32 cellular contexts compared by ENCODE assay signal in the genomic region with DNA sequence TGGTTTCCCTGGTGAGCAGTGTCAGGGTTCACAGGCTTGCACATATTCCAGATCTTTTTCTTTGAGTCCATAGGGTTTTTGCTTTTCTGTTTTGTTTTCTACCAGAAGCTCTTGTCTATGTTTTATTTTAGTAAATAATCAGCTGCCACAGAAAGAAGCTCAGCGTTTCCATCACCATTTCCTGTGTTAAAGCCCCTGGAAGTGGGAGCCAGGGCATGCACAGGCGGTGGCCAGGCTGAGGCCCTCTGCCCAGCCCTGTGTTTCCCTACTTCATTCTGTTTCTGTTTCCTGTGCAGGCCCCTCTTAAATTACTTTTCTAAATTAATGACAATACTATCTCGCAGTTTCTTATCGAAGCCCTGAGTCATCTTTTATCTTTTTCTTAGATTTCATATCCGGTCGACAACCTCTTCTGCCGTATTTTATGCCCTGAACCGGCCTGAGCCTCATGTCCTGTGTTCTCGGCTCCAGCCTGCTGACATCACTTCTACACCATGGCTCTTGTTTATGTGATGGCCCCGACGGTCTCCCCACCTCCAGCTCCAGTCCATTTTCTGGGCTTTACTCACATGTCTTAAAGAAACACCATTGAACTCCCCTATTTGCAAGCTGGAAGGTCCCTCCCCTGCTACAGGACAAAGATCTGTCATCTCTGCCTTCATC.
"Had no signal": no experiment of that assay in that cellular context is flagged by ENCODE, and none has a peak within 500 bp of the region (broad histone marks: within the 10 kb centered on the region; RNA-seq: fewer than 3 reads in every experiment).

No MANE protein-coding gene starts in this region.

- H3K36me3 ChIP-seq: brain microvascular endothelial cell, SJCRH30 had no signal

- H3K27me3 Mint-ChIP-seq: activated CD4-positive, alpha-beta T cell treated with anti-CD3 and anti-CD28 coated beads, Interleukin-2, amount 10 ng/mL, durations not matched to agents 24 days and 14 days had no signal

- H3K27me3 ChIP-seq: brain microvascular endothelial cell, SJCRH30 had no signal

- H3K4me1 ChIP-seq: SJCRH30 had no signal

- H3K9me3 Mint-ChIP-seq: activated CD4-positive, alpha-beta T cell treated with anti-CD3 and anti-CD28 coated beads, Interleukin-2, amount 10 ng/mL, durations not matched to agents 24 days and 14 days; activated CD8-positive, alpha-beta T cell treated with anti-CD3 and anti-CD28 coated beads for 36 hours; activated naive CD8-positive, alpha-beta T cell treated with anti-CD3 and anti-CD28 coated beads for 36 hours; activated T-helper 17 cell treated with anti-CD3 and anti-CD28 coated beads, Interleukin-2, amount 50 U/mL, for 72 hours; T-helper 1 cell treated with Interleukin-12 subunit alpha and Interleukin-12 subunit beta and Interleukin-4 antibody, amounts not matched to agents 30 μg/mL and 1 μg/mL, for 36 hours; T-helper 2 cell treated with Interferon-gamma antibody and Interleukin-4, amounts not matched to agents 5 μg/mL and 100 μg/mL, for 36 hours had no signal

- H3K4me3 ChIP-seq: K562, SJCRH30 had no signal

- H3K9me2 ChIP-seq: SK-N-SH had no signal

- H3K4me3 Mint-ChIP-seq: activated CD4-positive, alpha-beta T cell treated with anti-CD3 and anti-CD28 coated beads, Interleukin-2, amount 10 ng/mL, durations not matched to agents 24 days and 14 days; activated CD8-positive, alpha-beta T cell treated with anti-CD3 and anti-CD28 coated beads for 36 hours; activated naive CD8-positive, alpha-beta T cell treated with anti-CD3 and anti-CD28 coated beads for 36 hours; activated T-cell treated with anti-CD3 and anti-CD28 coated beads, Interleukin-2, amount 50 U/mL, for 72 hours; activated T-helper 17 cell treated with anti-CD3 and anti-CD28 coated beads, Interleukin-2, amount 50 U/mL, for 72 hours; T-helper 1 cell treated with Interleukin-12 subunit alpha and Interleukin-12 subunit beta and Interleukin-4 antibody, amounts not matched to agents 30 μg/mL and 1 μg/mL, for 36 hours; T-helper 2 cell treated with Interferon-gamma antibody and Interleukin-4, amounts not matched to agents 5 μg/mL and 100 μg/mL, for 36 hours had no signal

- H3K27ac Mint-ChIP-seq: activated CD4-positive, alpha-beta T cell treated with anti-CD3 and anti-CD28 coated beads, Interleukin-2, amount 10 ng/mL, durations not matched to agents 24 days and 14 days; activated CD8-positive, alpha-beta T cell treated with anti-CD3 and anti-CD28 coated beads for 36 hours; activated naive CD8-positive, alpha-beta T cell treated with anti-CD3 and anti-CD28 coated beads for 36 hours; activated T-cell treated with anti-CD3 and anti-CD28 coated beads, Interleukin-2, amount 50 U/mL, for 72 hours; activated T-helper 17 cell treated with anti-CD3 and anti-CD28 coated beads, Interleukin-2, amount 50 U/mL, for 72 hours; T-helper 1 cell treated with Interleukin-12 subunit alpha and Interleukin-12 subunit beta and Interleukin-4 antibody, amounts not matched to agents 30 μg/mL and 1 μg/mL, for 36 hours; T-helper 2 cell treated with Interferon-gamma antibody and Interleukin-4, amounts not matched to agents 5 μg/mL and 100 μg/mL, for 36 hours had no signal

- H3K9me3 ChIP-seq: SJCRH30, SK-N-SH had no signal

- H3K36me3 Mint-ChIP-seq: activated naive CD8-positive, alpha-beta T cell treated with anti-CD3 and anti-CD28 coated beads for 36 hours had no signal

- DNase-seq: activated CD4-positive, alpha-beta T cell treated with anti-CD3 and anti-CD28 coated beads, Interleukin-2, amount 10 ng/mL, durations not matched to agents 24 days and 14 days; activated CD4-positive, alpha-beta T cell treated with anti-CD3 and anti-CD28 coated beads, Interleukin-2, amount 50 U/mL, for 4 hours; activated CD8-positive, alpha-beta T cell treated with anti-CD3 and anti-CD28 coated beads for 36 hours; activated effector memory CD4-positive, alpha-beta T cell treated with anti-CD3 and anti-CD28 coated beads, Interleukin-2, amount 50 U/mL, for 16 hours; activated naive CD4-positive, alpha-beta T cell; activated naive CD4-positive, alpha-beta T cell treated with anti-CD3 and anti-CD28 coated beads, Interleukin-2, amount 50 U/mL, for 16 hours; activated naive CD8-positive, alpha-beta T cell treated with anti-CD3 and anti-CD28 coated beads for 36 hours; activated T-cell treated with anti-CD3 and anti-CD28 coated beads, Interleukin-2, amount 50 U/mL, for 1 hour; activated T-cell treated with anti-CD3 and anti-CD28 coated beads, Interleukin-2, amount 50 U/mL, for 72 hours; amniotic stem cell; aorta; brain microvascular endothelial cell; Karpas-422; NCI-H1048; NCI-H1105 treated with DMSO at 0.1 percent for 48 hours; NCI-H1436; NCI-H1694; NCI-H1930; NCI-H2081 treated with DMSO at 0.1 percent for 48 hours; NCI-H226; NCI-H446 treated with DMSO at 0.1 percent for 48 hours; NCI-H524; NCI-H69; NCI-H82; SHP77; SJCRH30; SK-N-SH had no signal

- H3K9ac ChIP-seq: SK-N-SH had no signal

- ATAC-seq: activated CD8-positive, alpha-beta T cell treated with anti-CD3 and anti-CD28 coated beads for 36 hours; activated T-cell treated with anti-CD3 and anti-CD28 coated beads, Interleukin-2, amount 50 U/mL, for 72 hours; activated T-helper 17 cell treated with anti-CD3 and anti-CD28 coated beads, Interleukin-2, amount 50 U/mL, for 72 hours; K562; Panc1 had no signal

- H3K4me1 Mint-ChIP-seq: activated CD4-positive, alpha-beta T cell treated with anti-CD3 and anti-CD28 coated beads, Interleukin-2, amount 10 ng/mL, durations not matched to agents 24 days and 14 days; activated naive CD8-positive, alpha-beta T cell treated with anti-CD3 and anti-CD28 coated beads for 36 hours had no signal

- H3K27ac ChIP-seq: brain microvascular endothelial cell, SJCRH30 had no signal

- H3K4me2 ChIP-seq: SK-N-SH had no signal
